Comparison of ENCODE assay signal across 1 cellular context in the genomic region with DNA sequence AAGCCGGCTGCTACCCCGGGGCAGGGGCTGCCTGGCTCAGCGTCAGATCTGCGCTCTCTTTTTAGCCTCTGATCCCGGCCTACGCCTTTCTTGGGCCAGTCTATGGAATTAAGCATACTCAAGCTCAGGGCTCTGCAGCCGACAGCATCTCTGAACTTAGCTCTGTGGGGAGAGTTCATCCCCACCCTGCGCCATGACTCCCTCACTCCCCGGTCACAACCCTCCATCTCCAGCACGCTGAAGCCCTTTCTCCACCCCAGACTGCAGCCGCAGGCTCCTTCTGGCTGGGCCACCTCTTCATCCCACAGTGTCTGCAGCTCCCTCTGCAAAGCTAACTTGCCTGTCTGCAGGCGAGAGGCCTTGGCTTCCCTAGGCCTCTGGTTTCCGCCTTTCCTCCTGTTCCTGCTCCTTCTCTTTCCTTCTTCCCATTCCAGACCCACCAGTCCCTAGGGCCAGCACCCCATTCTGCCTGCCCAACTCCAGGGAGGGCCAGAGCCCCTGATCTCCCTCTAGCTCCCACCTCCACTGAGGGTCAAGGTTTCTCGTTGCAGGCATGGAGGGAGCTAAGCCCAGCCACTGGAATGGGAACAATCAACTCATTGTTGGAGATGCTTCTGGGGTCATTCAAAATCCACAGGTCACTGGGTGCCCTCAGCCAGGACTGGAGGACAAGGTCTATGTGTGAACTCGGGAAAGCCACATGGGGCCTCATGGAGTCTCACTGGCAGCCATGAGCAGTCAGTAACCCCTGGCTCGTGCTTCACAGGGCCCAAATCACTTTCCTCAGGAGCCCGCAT.
TF ChIP-seq lines count a peak whose summit lies in the region.

No MANE protein-coding gene starts in this region.

TF ChIP-seq in HEK293T, 16 proteins besides CTCF, POLR2A, EP300 and RAD21 (continued from another document):
- TF ChIP-seq FOXM1 (IDR thresholded peaks at IDR 0.05; ENCODE audit: borderline replicate concordance) (no peak), ZNF384 (IDR thresholded peaks at IDR 0.05) (no peak), LEF1 (IDR thresholded peaks at IDR 0.05; ENCODE audit: borderline replicate concordance) (no peak), SUZ12 (IDR thresholded peaks at IDR 0.05) (no peak), HDGF (IDR thresholded peaks at IDR 0.05; ENCODE audit: borderline replicate concordance) (no peak), CTBP1 (IDR thresholded peaks at IDR 0.05; ENCODE audit: borderline replicate concordance) (no peak), TARDBP (IDR thresholded peaks at IDR 0.05) (no peak), SP1 (IDR thresholded peaks at IDR 0.05) (no peak), L3MBTL2 (conservative IDR thresholded peaks at IDR 0.05) (no peak)
- TF ChIP-seq, protein P1, sequence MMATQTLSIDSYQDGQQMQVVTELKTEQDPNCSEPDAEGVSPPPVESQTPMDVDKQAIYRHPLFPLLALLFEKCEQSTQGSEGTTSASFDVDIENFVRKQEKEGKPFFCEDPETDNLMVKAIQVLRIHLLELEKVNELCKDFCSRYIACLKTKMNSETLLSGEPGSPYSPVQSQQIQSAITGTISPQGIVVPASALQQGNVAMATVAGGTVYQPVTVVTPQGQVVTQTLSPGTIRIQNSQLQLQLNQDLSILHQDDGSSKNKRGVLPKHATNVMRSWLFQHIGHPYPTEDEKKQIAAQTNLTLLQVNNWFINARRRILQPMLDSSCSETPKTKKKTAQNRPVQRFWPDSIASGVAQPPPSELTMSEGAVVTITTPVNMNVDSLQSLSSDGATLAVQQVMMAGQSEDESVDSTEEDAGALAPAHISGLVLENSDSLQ (IDR thresholded peaks at IDR 0.05), result no peak
